Comparison of ENCODE assay signal across 9 cellular contexts in genomic region chr19:55486971-55487883, GRCh38. TPM values are rescaled to one million over a fixed set of nuclear protein-coding genes. Genes with fewer than 3 reads are reported as not detected.
DNase-seq lines count a peak whose midpoint lies in the region; ATAC-seq and TF ChIP-seq lines count a peak whose summit lies in the region.
"Had no signal": no experiment of that assay in that cellular context is flagged by ENCODE, and none has a peak within 500 bp of the region (broad histone marks: within the 10 kb centered on the region; RNA-seq: fewer than 3 reads in every experiment).

No MANE protein-coding gene starts in this region.

- no peak for ATAC-seq in HG03135 (IDR thresholded peaks at IDR 0.05; ENCODE audit: unreplicated experiment)

- no peak for TF ChIP-seq CTCF in astrocyte of the spinal cord (IDR thresholded peaks at IDR 0.05; ENCODE audit: low read depth, low read length)

- peaks cover 2 to 9% (median 2%) of the 10 kb centered on the region in 3 donors for H3K27me3 Mint-ChIP-seq in immature natural killer cell (ENCODE audit: low read depth in 3 of 3)

- H3K9me3 Mint-ChIP-seq in immature natural killer cell: no peaks in the 10 kb centered on the region

- peaks cover 0 to 8% of the 10 kb centered on the region in 2 donors for H3K4me1 Mint-ChIP-seq in immature natural killer cell

- H3K4me3 ChIP-seq in astrocyte of the spinal cord (ENCODE audit: low read depth, low read length): peak overlapping the region; percentile 10

- H3K4me3 Mint-ChIP-seq in immature natural killer cell: peak overlapping the region in 1 of 5 donors; percentile 38

- peak overlapping the region in 5 of 6 donors; percentile 51 to 68 (median 64) for H3K27ac Mint-ChIP-seq in immature natural killer cell

- peak; percentile 89 for DNase-seq in ELR (ENCODE audit: low read depth)
- DNase-seq in RPMI7951 (ENCODE audit: low read depth): peak; percentile 99
- DNase-seq in astrocyte of the spinal cord (ENCODE audit: low read depth, low spot score): peak; percentile 96
- no peak for DNase-seq in immature natural killer cell
- DNase-seq in stimulated activated CD4-positive, alpha-beta T cell treated with anti-CD3 and anti-CD28 coated beads, Interleukin-1b, Interleukin-23, amount 100 ng/mL, for 4 hours (ENCODE audit: low read depth in 2 of 2): peak; percentile 41 to 53
- no peak for DNase-seq in middle frontal gyrus (ENCODE audit: extremely low spot score, low spot score)
- DNase-seq in NCI-H146 treated with DMSO at 0.1 percent for 48 hours (lab: John Stamatoyannopoulos, UW; ENCODE audit: unreplicated experiment): no peak

- in situ Hi-C loops in astrocyte of the spinal cord (cut with HindIII; ENCODE audit: low sequenced_read_pairs): no loop called here

- no peaks in the 10 kb centered on the region for H3K36me3 Mint-ChIP-seq in immature natural killer cell

RNA-seq across cellular contexts. Expression of gene SSC5D, which starts 1.0 kb away (rescaled TPM):
- total RNA-seq in RPMI7951 (2014; rRNA removed; shearing (Covaris generic)): 3.2 and 3.6 TPM in 2 replicates
- polyA plus RNA-seq in immature natural killer cell: not detected

RNA-seq across cellular contexts. Expression of gene NAT14, which starts 2.2 kb away (rescaled TPM):
- total RNA-seq in RPMI7951 (2014; rRNA removed; shearing (Covaris generic)): 18.5 and 25.3 TPM in 2 replicates
- polyA plus RNA-seq in immature natural killer cell: 1 to 10 TPM in 2 of 3 donors, not detected in 1; 2.7 to 4.8 TPM

RNA-seq across cellular contexts. Expression of gene ZNF628, which starts 10.8 kb away (rescaled TPM):
- total RNA-seq in RPMI7951 (2014; rRNA removed; shearing (Covaris generic)): 3.1 and 5.3 TPM in 2 replicates
- under 1 TPM; 0.14 to 0.72 (median 0.21) TPM for polyA plus RNA-seq in immature natural killer cell

RNA-seq across cellular contexts. Expression of gene C19orf85, which starts 22.7 kb away (rescaled TPM):
- not detected in 2 replicates for total RNA-seq in RPMI7951 (2014; rRNA removed; shearing (Covaris generic))
- not detected for polyA plus RNA-seq in immature natural killer cell
- total RNA-seq: NCI-H460 had no signal

RNA-seq across cellular contexts. Expression of gene ISOC2, which starts 25.8 kb away (rescaled TPM):
- 81.9 and 120 TPM in 2 replicates for total RNA-seq in RPMI7951 (2014; rRNA removed; shearing (Covaris generic))
- polyA plus RNA-seq in immature natural killer cell: 10 to 100 TPM; 30.4 to 46.0 (median 34.2) TPM

Comparison
In these comparisons a context has a peak if more than half of its experiments do, and no peak if none do; other contexts are left out.
1. DNase-seq: peak in ELR (single experiment), RPMI7951 (single experiment), astrocyte of the spinal cord (single experiment) and stimulated activated CD4-positive, alpha-beta T cell treated with anti-CD3 and anti-CD28 coated beads, Interleukin-1b, Interleukin-23, amount 100 ng/mL, for 4 hours (2 of 2); none in immature natural killer cell (0 of 3), middle frontal gyrus (single experiment) and NCI-H146 treated with DMSO at 0.1 percent for 48 hours (single experiment).